In genomic region chr12:11706509-11707331, GRCh38 we compare ENCODE assay signal across 13 cellular contexts. TPM values are rescaled to one million over a fixed set of nuclear protein-coding genes. Genes with fewer than 3 reads are reported as not detected.
DNase-seq lines count a peak whose midpoint lies in the region; ATAC-seq and TF ChIP-seq lines count a peak whose summit lies in the region.
"Had no signal": no experiment of that assay in that cellular context is flagged by ENCODE, and none has a peak within 500 bp of the region (broad histone marks: within the 10 kb centered on the region; RNA-seq: fewer than 3 reads in every experiment).

No MANE protein-coding gene starts in this region.

- H3K9me3 Mint-ChIP-seq in CD4-positive, alpha-beta memory T cell, result no peaks in the 10 kb centered on the region
- no peaks in the 10 kb centered on the region for H3K9me3 Mint-ChIP-seq in neural progenitor cell
- no peaks in the 10 kb centered on the region for H3K9me3 Mint-ChIP-seq in activated CD4-positive, alpha-beta memory T cell treated with anti-CD3 and anti-CD28 coated beads for 36 hours

- CTCF ChIA-PET in CD4-positive, alpha-beta memory T cell (lab: Charles Lee; ENCODE audit: partially characterized antibody), result no interaction called here
- CTCF ChIA-PET in activated CD4-positive, alpha-beta memory T cell treated with anti-CD3 and anti-CD28 coated beads for 36 hours (lab: Charles Lee), result no interaction called here

- H3K27ac Mint-ChIP-seq in CD4-positive, alpha-beta memory T cell, result peak overlapping the region in 4 of 7 donors; percentile 13 to 58 (median 25)
- H3K27ac Mint-ChIP-seq in neural progenitor cell, result no peak overlapping the region
- H3K27ac Mint-ChIP-seq in activated CD4-positive, alpha-beta memory T cell treated with anti-CD3 and anti-CD28 coated beads for 36 hours, result no peak overlapping the region
- H3K27ac Mint-ChIP-seq: activated CD8-positive, alpha-beta memory T cell treated with anti-CD3 and anti-CD28 coated beads, Interleukin-2, amount 10 ng/mL, durations not matched to agents 7 days and 5 days had no signal

- H3K4me1 Mint-ChIP-seq in CD4-positive, alpha-beta memory T cell, result peaks cover 33 to 76% (median 56%) of the 10 kb centered on the region in 4 donors
- H3K4me1 Mint-ChIP-seq in neural progenitor cell, result peaks cover 22% of the 10 kb centered on the region
- H3K4me1 Mint-ChIP-seq in activated CD4-positive, alpha-beta memory T cell treated with anti-CD3 and anti-CD28 coated beads for 36 hours (ENCODE audit: low read depth), result peaks cover 67% of the 10 kb centered on the region

- WGBS in esophagus squamous epithelium, 2 donors, result 39 to 53% methylated on average over 9 to 10 of the region's 10 CpGs

- H3K4me2 ChIP-seq in neural progenitor cell, result peak overlapping the region; percentile 2

- H3F3A ChIP-seq in neural progenitor cell (ENCODE audit: low read depth), result no peaks in the 10 kb centered on the region

- H3K4me3 ChIP-seq in CD4-positive, alpha-beta memory T cell (ENCODE audit: low read length in 2 of 2), result no peak overlapping the region
- H3K4me3 ChIP-seq in esophagus squamous epithelium (no peak overlapping the region), neural progenitor cell (no peak overlapping the region)

- ATAC-seq in GM21619 (IDR thresholded peaks at IDR 0.05; ENCODE audit: unreplicated experiment) (no peak), GM18517 (IDR thresholded peaks at IDR 0.05; ENCODE audit: unreplicated experiment) (no peak)
- ATAC-seq: activated CD8-positive, alpha-beta memory T cell treated with anti-CD3 and anti-CD28 coated beads, Interleukin-2, amount 10 ng/mL, durations not matched to agents 7 days and 5 days; Panc1 had no signal

- no peak for DNase-seq in CD4-positive, alpha-beta memory T cell
- DNase-seq in NCI-H345 treated with DMSO at 0.1 percent for 48 hours (lab: John Stamatoyannopoulos, UW; ENCODE audit: unreplicated experiment), result peak; percentile 20
- no peak for DNase-seq in esophagus squamous epithelium (lab: John Stamatoyannopoulos, UW)
- no peak for DNase-seq in neural progenitor cell (ENCODE audit: low spot score)
- no peak for DNase-seq in stimulated activated CD4-positive, alpha-beta T cell treated with anti-CD3 and anti-CD28 coated beads, Interleukin-2, amount 100 ng/mL, for 24 hours
- DNase-seq in activated CD4-positive, alpha-beta memory T cell treated with anti-CD3 and anti-CD28 coated beads for 36 hours, result no peak
- DNase-seq: activated CD8-positive, alpha-beta memory T cell treated with anti-CD3 and anti-CD28 coated beads, Interleukin-2, amount 10 ng/mL, durations not matched to agents 7 days and 5 days; NCI-H2081 treated with DMSO at 0.1 percent for 48 hours; occipital lobe; T-helper 9 cell had no signal

- no peaks in the 10 kb centered on the region for H3K9me3 ChIP-seq in CD4-positive, alpha-beta memory T cell (ENCODE audit: control insufficient read depth in 1 of 2, low read length in 2 of 2)
- H3K9me3 ChIP-seq in esophagus squamous epithelium (no peaks in the 10 kb centered on the region), neural progenitor cell (ENCODE audit: low read depth) (no peaks in the 10 kb centered on the region)

- no peaks in the 10 kb centered on the region for H3K36me3 ChIP-seq in CD4-positive, alpha-beta memory T cell (ENCODE audit: insufficient read depth, low read length)
- H3K36me3 ChIP-seq in esophagus squamous epithelium (no peaks in the 10 kb centered on the region), neural progenitor cell (no peaks in the 10 kb centered on the region)

- H4K20me1 ChIP-seq in neural progenitor cell (ENCODE audit: low read depth), result no peaks in the 10 kb centered on the region

- TF ChIP-seq CTCF in esophagus squamous epithelium (IDR thresholded peaks at IDR 0.05) (no peak), neural progenitor cell (IDR thresholded peaks at IDR 0.05) (no peak)

- H3K36me3 Mint-ChIP-seq in CD4-positive, alpha-beta memory T cell, result peaks cover 2 to 10% of the 10 kb centered on the region in 2 donors
- H3K36me3 Mint-ChIP-seq in neural progenitor cell, result peaks cover 7% of the 10 kb centered on the region
- peaks cover 10% of the 10 kb centered on the region for H3K36me3 Mint-ChIP-seq in activated CD4-positive, alpha-beta memory T cell treated with anti-CD3 and anti-CD28 coated beads for 36 hours

- no peak overlapping the region for H3K9ac ChIP-seq in neural progenitor cell

- H2AFZ ChIP-seq in neural progenitor cell (replicated peaks), result no peak overlapping the region

- POLR2A ChIA-PET in CD4-positive, alpha-beta memory T cell (lab: Charles Lee; ENCODE audit: partially characterized antibody), result no interaction called here
- POLR2A ChIA-PET in activated CD4-positive, alpha-beta memory T cell treated with anti-CD3 and anti-CD28 coated beads for 36 hours (lab: Charles Lee), result no interaction called here

- H3K27me3 Mint-ChIP-seq in CD4-positive, alpha-beta memory T cell, result no peaks in the 10 kb centered on the region
- H3K27me3 Mint-ChIP-seq in neural progenitor cell (ENCODE audit: insufficient read depth, low read depth), result no peaks in the 10 kb centered on the region
- no peaks in the 10 kb centered on the region for H3K27me3 Mint-ChIP-seq in activated CD4-positive, alpha-beta memory T cell treated with anti-CD3 and anti-CD28 coated beads for 36 hours
- H3K27me3 Mint-ChIP-seq: activated CD8-positive, alpha-beta memory T cell treated with anti-CD3 and anti-CD28 coated beads, Interleukin-2, amount 10 ng/mL, durations not matched to agents 7 days and 5 days had no signal

- intact Hi-C loops in CD4-positive, alpha-beta memory T cell (cut with micrococcal nuclease), result no loop called here
- intact Hi-C loops in esophagus squamous epithelium (cut with DNase I), result no loop called here
- intact Hi-C loops in activated CD4-positive, alpha-beta memory T cell treated with anti-CD3 and anti-CD28 coated beads for 36 hours (cut with micrococcal nuclease), result no loop called here

- H3K4me1 ChIP-seq in CD4-positive, alpha-beta memory T cell (ENCODE audit: insufficient read depth, low read length), result peaks cover 6% of the 10 kb centered on the region
- H3K4me1 ChIP-seq in esophagus squamous epithelium (peaks cover 14 to 63% (median 38%) of the 10 kb centered on the region in 3 donors), neural progenitor cell (peaks cover 9% of the 10 kb centered on the region)

- TF ChIP-seq POLR2A in esophagus squamous epithelium (IDR thresholded peaks at IDR 0.05), result no peak

- no peaks in the 10 kb centered on the region for H3K79me2 ChIP-seq in neural progenitor cell (ENCODE audit: low read depth)

- no peak overlapping the region for H3K4me3 Mint-ChIP-seq in CD4-positive, alpha-beta memory T cell
- no peak overlapping the region for H3K4me3 Mint-ChIP-seq in neural progenitor cell
- H3K4me3 Mint-ChIP-seq in activated CD4-positive, alpha-beta memory T cell treated with anti-CD3 and anti-CD28 coated beads for 36 hours, result no peak overlapping the region
- H3K4me3 Mint-ChIP-seq: activated CD8-positive, alpha-beta memory T cell treated with anti-CD3 and anti-CD28 coated beads, Interleukin-2, amount 10 ng/mL, durations not matched to agents 7 days and 5 days had no signal

- no peak overlapping the region for H3K27ac ChIP-seq in CD4-positive, alpha-beta memory T cell (ENCODE audit: low read depth, low read length)
- peak overlapping the region; percentile 28 to 70 (median 68) for H3K27ac ChIP-seq in esophagus squamous epithelium
- H3K27ac ChIP-seq in neural progenitor cell, result no peak overlapping the region

- H3K27me3 ChIP-seq in CD4-positive, alpha-beta memory T cell (ENCODE audit: insufficient read depth, low read length), result no peaks in the 10 kb centered on the region
- H3K27me3 ChIP-seq in esophagus squamous epithelium, result no peaks in the 10 kb centered on the region
- H3K27me3 ChIP-seq in neural progenitor cell, result no peaks in the 10 kb centered on the region

RNA-seq across cellular contexts. Expression of gene ETV6, which starts 57.2 kb away (rescaled TPM):
- total RNA-seq in CD4-positive, alpha-beta memory T cell, result 10 to 100 TPM; 41.3 to 43.9 TPM
- polyA plus RNA-seq in CD4-positive, alpha-beta memory T cell, result 10 to 100 TPM in 1 of 2 donors, 1 to 10 TPM in 1; 3.3 to 10.1 TPM
- total RNA-seq in esophagus squamous epithelium (10 to 100 TPM; 11.3 to 17.3 (median 13.8) TPM), neural progenitor cell (ENCODE audit: low replicate concordance) (6.2 and 6.8 TPM in 2 replicates)
- 10 to 100 TPM; 55.3 to 57.5 TPM for total RNA-seq in activated CD4-positive, alpha-beta memory T cell treated with anti-CD3 and anti-CD28 coated beads for 36 hours

Comparison
In these comparisons a context has a peak if more than half of its experiments do, and no peak if none do; other contexts are left out.
1. H3K27ac ChIP-seq: peak in esophagus squamous epithelium (4 of 4); none in CD4-positive, alpha-beta memory T cell (single experiment) and neural progenitor cell (single experiment).
2. H3K27ac Mint-ChIP-seq: peak in CD4-positive, alpha-beta memory T cell (4 of 7); none in neural progenitor cell (single experiment) and activated CD4-positive, alpha-beta memory T cell treated with anti-CD3 and anti-CD28 coated beads for 36 hours (single experiment).